16 cellular contexts compared by ENCODE assay signal in genomic region chr5:14347522-14347921, GRCh38.
DNase-seq lines count a peak whose midpoint lies in the region; ATAC-seq and TF ChIP-seq lines count a peak whose summit lies in the region.
"Had no signal": no experiment of that assay in that cellular context is flagged by ENCODE, and none has a peak within 500 bp of the region (broad histone marks: within the 10 kb centered on the region; RNA-seq: fewer than 3 reads in every experiment).

No MANE protein-coding gene starts in this region.

- ATAC-seq in foreskin keratinocyte (peak; percentile 33), HG03045 (IDR thresholded peaks at IDR 0.05; ENCODE audit: unreplicated experiment) (no peak)
- ATAC-seq: A549 had no signal

- H3K27me3 Mint-ChIP-seq in HFFc6 (ENCODE audit: insufficient read depth), result peaks cover 35% of the 10 kb centered on the region

- TF ChIP-seq CTCF in HFFc6 (IDR thresholded peaks at IDR 0.05) (no peak), foreskin keratinocyte (conservative IDR thresholded peaks at IDR 0.05) (no peak)

- no peaks in the 10 kb centered on the region for H3K27me3 ChIP-seq in foreskin keratinocyte
- H3K27me3 ChIP-seq: SJSA1 had no signal

- H3K4me1 Mint-ChIP-seq in HFFc6 (ENCODE audit: low read depth), result peaks cover 38% of the 10 kb centered on the region

- peaks cover 5% of the 10 kb centered on the region for H3K4me1 ChIP-seq in foreskin keratinocyte
- H3K4me1 ChIP-seq: A549 had no signal

- peak overlapping the region; percentile 16 for H3K27ac Mint-ChIP-seq in HFFc6

- H3K9me3 Mint-ChIP-seq in HFFc6, result no peaks in the 10 kb centered on the region; the same call in 1 of the 2 replicates

- H3K4me3 Mint-ChIP-seq in HFFc6, result no peak overlapping the region
- H3K4me3 Mint-ChIP-seq: H9 had no signal

- H3K36me3 Mint-ChIP-seq in HFFc6 (ENCODE audit: low read depth), result peaks cover 53% of the 10 kb centered on the region

- no peak overlapping the region for H3K27ac ChIP-seq in foreskin keratinocyte
- H3K27ac ChIP-seq: A549, PC-9, SJSA1 had no signal

- DNase-seq in NCI-H2029 (lab: John Stamatoyannopoulos, UW), result peak; percentile 4
- no peak for DNase-seq in NCI-H2029 treated with DMSO at 0.1 percent for 48 hours (lab: John Stamatoyannopoulos, UW)
- no peak for DNase-seq in HFFc6
- peak; percentile 72 for DNase-seq in NCI-H510A (lab: John Stamatoyannopoulos, UW)
- no peak for DNase-seq in foreskin keratinocyte
- no peak for DNase-seq in NCI-H2227 (lab: John Stamatoyannopoulos, UW; ENCODE audit: unreplicated experiment)
- DNase-seq in COLO829 (ENCODE audit: low spot score), result no peak
- DNase-seq: C1 segment of cervical spinal cord, EL, H9, NCI-H774, PC-9, T-helper 2 cell had no signal

Comparison
In these comparisons a context has a peak if more than half of its experiments do, and no peak if none do; other contexts are left out.
1. DNase-seq: peak in NCI-H2029 (single experiment) and NCI-H510A (single experiment); none in NCI-H2029 treated with DMSO at 0.1 percent for 48 hours (single experiment), HFFc6 (single experiment), foreskin keratinocyte (0 of 2), NCI-H2227 (single experiment) and COLO829 (single experiment).